In the genomic region with DNA sequence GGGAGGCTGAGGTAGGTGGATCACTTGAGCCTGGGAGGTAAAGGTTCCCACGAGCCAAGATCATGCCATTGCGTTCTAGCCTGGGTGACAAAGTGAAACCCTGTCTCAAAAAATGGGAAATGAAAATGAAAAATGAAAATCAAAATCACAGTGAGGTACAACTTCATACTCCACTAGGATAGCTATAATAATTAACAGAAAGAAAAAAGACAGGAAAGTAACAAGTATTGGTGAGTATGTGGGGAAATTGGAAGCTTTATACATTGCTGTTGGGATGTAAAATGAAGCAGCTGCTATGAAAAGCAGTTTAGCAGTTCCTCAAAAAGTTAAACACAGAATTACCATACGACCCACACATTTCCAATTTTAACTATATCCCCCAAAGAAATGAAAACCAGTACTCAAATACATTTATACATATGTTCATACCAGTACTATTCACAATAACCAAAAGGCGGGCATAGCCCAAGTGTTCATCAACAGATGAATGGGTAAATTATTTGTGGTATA, we compare ENCODE assay signal across 1 cellular context.
TF ChIP-seq lines count a peak whose summit lies in the region.

No MANE protein-coding gene starts in this region.

TF ChIP-seq in GM12878, 131 proteins besides CTCF, POLR2A, EP300 and RAD21 (continued from another document and continues in another):
- TF ChIP-seq, protein P1, sequence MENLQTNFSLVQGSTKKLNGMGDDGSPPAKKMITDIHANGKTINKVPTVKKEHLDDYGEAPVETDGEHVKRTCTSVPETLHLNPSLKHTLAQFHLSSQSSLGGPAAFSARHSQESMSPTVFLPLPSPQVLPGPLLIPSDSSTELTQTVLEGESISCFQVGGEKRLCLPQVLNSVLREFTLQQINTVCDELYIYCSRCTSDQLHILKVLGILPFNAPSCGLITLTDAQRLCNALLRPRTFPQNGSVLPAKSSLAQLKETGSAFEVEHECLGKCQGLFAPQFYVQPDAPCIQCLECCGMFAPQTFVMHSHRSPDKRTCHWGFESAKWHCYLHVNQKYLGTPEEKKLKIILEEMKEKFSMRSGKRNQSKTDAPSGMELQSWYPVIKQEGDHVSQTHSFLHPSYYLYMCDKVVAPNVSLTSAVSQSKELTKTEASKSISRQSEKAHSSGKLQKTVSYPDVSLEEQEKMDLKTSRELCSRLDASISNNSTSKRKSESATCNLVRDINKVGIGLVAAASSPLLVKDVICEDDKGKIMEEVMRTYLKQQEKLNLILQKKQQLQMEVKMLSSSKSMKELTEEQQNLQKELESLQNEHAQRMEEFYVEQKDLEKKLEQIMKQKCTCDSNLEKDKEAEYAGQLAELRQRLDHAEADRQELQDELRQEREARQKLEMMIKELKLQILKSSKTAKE (IDR thresholded peaks at IDR 0.05; ENCODE audit: low read depth, poor library complexity, severe bottlenecking): peak; percentile 37
- TF ChIP-seq ZNF622 (IDR thresholded peaks at IDR 0.05): no peak
- peak; percentile 73; the same call in 1 of the 2 replicates for TF ChIP-seq ZNF217 (IDR thresholded peaks at IDR 0.05)
- TF ChIP-seq KDM1A (IDR thresholded peaks at IDR 0.05; ENCODE audit: borderline replicate concordance): no peak
- TF ChIP-seq, protein P2, sequence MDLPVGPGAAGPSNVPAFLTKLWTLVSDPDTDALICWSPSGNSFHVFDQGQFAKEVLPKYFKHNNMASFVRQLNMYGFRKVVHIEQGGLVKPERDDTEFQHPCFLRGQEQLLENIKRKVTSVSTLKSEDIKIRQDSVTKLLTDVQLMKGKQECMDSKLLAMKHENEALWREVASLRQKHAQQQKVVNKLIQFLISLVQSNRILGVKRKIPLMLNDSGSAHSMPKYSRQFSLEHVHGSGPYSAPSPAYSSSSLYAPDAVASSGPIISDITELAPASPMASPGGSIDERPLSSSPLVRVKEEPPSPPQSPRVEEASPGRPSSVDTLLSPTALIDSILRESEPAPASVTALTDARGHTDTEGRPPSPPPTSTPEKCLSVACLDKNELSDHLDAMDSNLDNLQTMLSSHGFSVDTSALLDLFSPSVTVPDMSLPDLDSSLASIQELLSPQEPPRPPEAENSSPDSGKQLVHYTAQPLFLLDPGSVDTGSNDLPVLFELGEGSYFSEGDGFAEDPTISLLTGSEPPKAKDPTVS (IDR thresholded peaks at IDR 0.05; ENCODE audit: low read depth, low read length): no peak
- peak; percentile 79 for TF ChIP-seq SPI1 (IDR thresholded peaks at IDR 0.05; ENCODE audit: borderline replicate concordance, insufficient read depth, low read depth, low read length)
- TF ChIP-seq NFIC (IDR thresholded peaks at IDR 0.05; ENCODE audit: low read depth, low read length): peak; percentile 46; the same call in 1 of the 2 replicates
- TF ChIP-seq, protein P3, sequence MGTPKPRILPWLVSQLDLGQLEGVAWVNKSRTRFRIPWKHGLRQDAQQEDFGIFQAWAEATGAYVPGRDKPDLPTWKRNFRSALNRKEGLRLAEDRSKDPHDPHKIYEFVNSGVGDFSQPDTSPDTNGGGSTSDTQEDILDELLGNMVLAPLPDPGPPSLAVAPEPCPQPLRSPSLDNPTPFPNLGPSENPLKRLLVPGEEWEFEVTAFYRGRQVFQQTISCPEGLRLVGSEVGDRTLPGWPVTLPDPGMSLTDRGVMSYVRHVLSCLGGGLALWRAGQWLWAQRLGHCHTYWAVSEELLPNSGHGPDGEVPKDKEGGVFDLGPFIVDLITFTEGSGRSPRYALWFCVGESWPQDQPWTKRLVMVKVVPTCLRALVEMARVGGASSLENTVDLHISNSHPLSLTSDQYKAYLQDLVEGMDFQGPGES (IDR thresholded peaks at IDR 0.05): no peak
- TF ChIP-seq, protein P4, sequence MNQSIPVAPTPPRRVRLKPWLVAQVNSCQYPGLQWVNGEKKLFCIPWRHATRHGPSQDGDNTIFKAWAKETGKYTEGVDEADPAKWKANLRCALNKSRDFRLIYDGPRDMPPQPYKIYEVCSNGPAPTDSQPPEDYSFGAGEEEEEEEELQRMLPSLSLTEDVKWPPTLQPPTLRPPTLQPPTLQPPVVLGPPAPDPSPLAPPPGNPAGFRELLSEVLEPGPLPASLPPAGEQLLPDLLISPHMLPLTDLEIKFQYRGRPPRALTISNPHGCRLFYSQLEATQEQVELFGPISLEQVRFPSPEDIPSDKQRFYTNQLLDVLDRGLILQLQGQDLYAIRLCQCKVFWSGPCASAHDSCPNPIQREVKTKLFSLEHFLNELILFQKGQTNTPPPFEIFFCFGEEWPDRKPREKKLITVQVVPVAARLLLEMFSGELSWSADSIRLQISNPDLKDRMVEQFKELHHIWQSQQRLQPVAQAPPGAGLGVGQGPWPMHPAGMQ (IDR thresholded peaks at IDR 0.05; ENCODE audit: borderline replicate concordance): no peak
- TF ChIP-seq IKZF2 (IDR thresholded peaks at IDR 0.05): peak; percentile 84 to 88; a peak in 3 of 4 replicates
- peak; percentile 62; the same call in 1 of the 2 replicates for TF ChIP-seq ZNF24 (IDR thresholded peaks at IDR 0.05)
- TF ChIP-seq, protein P5, sequence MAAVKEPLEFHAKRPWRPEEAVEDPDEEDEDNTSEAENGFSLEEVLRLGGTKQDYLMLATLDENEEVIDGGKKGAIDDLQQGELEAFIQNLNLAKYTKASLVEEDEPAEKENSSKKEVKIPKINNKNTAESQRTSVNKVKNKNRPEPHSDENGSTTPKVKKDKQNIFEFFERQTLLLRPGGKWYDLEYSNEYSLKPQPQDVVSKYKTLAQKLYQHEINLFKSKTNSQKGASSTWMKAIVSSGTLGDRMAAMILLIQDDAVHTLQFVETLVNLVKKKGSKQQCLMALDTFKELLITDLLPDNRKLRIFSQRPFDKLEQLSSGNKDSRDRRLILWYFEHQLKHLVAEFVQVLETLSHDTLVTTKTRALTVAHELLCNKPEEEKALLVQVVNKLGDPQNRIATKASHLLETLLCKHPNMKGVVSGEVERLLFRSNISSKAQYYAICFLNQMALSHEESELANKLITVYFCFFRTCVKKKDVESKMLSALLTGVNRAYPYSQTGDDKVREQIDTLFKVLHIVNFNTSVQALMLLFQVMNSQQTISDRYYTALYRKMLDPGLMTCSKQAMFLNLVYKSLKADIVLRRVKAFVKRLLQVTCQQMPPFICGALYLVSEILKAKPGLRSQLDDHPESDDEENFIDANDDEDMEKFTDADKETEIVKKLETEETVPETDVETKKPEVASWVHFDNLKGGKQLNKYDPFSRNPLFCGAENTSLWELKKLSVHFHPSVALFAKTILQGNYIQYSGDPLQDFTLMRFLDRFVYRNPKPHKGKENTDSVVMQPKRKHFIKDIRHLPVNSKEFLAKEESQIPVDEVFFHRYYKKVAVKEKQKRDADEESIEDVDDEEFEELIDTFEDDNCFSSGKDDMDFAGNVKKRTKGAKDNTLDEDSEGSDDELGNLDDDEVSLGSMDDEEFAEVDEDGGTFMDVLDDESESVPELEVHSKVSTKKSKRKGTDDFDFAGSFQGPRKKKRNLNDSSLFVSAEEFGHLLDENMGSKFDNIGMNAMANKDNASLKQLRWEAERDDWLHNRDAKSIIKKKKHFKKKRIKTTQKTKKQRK (IDR thresholded peaks at IDR 0.05; ENCODE audit: low read depth, low read length): no peak
- TF ChIP-seq, protein P6, sequence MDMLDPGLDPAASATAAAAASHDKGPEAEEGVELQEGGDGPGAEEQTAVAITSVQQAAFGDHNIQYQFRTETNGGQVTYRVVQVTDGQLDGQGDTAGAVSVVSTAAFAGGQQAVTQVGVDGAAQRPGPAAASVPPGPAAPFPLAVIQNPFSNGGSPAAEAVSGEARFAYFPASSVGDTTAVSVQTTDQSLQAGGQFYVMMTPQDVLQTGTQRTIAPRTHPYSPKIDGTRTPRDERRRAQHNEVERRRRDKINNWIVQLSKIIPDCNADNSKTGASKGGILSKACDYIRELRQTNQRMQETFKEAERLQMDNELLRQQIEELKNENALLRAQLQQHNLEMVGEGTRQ (IDR thresholded peaks at IDR 0.05; ENCODE audit: borderline replicate concordance, low read depth, low read length): no peak
- TF ChIP-seq, protein P7, sequence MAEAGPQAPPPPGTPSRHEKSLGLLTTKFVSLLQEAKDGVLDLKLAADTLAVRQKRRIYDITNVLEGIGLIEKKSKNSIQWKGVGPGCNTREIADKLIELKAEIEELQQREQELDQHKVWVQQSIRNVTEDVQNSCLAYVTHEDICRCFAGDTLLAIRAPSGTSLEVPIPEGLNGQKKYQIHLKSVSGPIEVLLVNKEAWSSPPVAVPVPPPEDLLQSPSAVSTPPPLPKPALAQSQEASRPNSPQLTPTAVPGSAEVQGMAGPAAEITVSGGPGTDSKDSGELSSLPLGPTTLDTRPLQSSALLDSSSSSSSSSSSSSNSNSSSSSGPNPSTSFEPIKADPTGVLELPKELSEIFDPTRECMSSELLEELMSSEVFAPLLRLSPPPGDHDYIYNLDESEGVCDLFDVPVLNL (IDR thresholded peaks at IDR 0.05; ENCODE audit: low read depth, low read length): no peak
- TF ChIP-seq, protein P8, sequence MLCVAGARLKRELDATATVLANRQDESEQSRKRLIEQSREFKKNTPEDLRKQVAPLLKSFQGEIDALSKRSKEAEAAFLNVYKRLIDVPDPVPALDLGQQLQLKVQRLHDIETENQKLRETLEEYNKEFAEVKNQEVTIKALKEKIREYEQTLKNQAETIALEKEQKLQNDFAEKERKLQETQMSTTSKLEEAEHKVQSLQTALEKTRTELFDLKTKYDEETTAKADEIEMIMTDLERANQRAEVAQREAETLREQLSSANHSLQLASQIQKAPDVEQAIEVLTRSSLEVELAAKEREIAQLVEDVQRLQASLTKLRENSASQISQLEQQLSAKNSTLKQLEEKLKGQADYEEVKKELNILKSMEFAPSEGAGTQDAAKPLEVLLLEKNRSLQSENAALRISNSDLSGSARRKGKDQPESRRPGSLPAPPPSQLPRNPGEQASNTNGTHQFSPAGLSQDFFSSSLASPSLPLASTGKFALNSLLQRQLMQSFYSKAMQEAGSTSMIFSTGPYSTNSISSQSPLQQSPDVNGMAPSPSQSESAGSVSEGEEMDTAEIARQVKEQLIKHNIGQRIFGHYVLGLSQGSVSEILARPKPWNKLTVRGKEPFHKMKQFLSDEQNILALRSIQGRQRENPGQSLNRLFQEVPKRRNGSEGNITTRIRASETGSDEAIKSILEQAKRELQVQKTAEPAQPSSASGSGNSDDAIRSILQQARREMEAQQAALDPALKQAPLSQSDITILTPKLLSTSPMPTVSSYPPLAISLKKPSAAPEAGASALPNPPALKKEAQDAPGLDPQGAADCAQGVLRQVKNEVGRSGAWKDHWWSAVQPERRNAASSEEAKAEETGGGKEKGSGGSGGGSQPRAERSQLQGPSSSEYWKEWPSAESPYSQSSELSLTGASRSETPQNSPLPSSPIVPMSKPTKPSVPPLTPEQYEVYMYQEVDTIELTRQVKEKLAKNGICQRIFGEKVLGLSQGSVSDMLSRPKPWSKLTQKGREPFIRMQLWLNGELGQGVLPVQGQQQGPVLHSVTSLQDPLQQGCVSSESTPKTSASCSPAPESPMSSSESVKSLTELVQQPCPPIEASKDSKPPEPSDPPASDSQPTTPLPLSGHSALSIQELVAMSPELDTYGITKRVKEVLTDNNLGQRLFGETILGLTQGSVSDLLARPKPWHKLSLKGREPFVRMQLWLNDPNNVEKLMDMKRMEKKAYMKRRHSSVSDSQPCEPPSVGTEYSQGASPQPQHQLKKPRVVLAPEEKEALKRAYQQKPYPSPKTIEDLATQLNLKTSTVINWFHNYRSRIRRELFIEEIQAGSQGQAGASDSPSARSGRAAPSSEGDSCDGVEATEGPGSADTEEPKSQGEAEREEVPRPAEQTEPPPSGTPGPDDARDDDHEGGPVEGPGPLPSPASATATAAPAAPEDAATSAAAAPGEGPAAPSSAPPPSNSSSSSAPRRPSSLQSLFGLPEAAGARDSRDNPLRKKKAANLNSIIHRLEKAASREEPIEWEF (IDR thresholded peaks at IDR 0.05; ENCODE audit: insufficient replicate concordance, low read depth, low read length): no peak
- TF ChIP-seq, protein P9, sequence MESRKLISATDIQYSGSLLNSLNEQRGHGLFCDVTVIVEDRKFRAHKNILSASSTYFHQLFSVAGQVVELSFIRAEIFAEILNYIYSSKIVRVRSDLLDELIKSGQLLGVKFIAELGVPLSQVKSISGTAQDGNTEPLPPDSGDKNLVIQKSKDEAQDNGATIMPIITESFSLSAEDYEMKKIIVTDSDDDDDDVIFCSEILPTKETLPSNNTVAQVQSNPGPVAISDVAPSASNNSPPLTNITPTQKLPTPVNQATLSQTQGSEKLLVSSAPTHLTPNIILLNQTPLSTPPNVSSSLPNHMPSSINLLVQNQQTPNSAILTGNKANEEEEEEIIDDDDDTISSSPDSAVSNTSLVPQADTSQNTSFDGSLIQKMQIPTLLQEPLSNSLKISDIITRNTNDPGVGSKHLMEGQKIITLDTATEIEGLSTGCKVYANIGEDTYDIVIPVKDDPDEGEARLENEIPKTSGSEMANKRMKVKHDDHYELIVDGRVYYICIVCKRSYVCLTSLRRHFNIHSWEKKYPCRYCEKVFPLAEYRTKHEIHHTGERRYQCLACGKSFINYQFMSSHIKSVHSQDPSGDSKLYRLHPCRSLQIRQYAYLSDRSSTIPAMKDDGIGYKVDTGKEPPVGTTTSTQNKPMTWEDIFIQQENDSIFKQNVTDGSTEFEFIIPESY (IDR thresholded peaks at IDR 0.05): no peak
- TF ChIP-seq CHD4 (IDR thresholded peaks at IDR 0.05): no peak
- no peak for TF ChIP-seq STAT1 (conservative IDR thresholded peaks at IDR 0.05)
- no peak for TF ChIP-seq TCF3 (IDR thresholded peaks at IDR 0.05; ENCODE audit: borderline replicate concordance, insufficient read depth, low read depth, low read length)
- no peak for TF ChIP-seq EZH2 (IDR thresholded peaks at IDR 0.05; ENCODE audit: borderline replicate concordance, control insufficient read depth, low read depth, low read length)
- TF ChIP-seq, protein P10, sequence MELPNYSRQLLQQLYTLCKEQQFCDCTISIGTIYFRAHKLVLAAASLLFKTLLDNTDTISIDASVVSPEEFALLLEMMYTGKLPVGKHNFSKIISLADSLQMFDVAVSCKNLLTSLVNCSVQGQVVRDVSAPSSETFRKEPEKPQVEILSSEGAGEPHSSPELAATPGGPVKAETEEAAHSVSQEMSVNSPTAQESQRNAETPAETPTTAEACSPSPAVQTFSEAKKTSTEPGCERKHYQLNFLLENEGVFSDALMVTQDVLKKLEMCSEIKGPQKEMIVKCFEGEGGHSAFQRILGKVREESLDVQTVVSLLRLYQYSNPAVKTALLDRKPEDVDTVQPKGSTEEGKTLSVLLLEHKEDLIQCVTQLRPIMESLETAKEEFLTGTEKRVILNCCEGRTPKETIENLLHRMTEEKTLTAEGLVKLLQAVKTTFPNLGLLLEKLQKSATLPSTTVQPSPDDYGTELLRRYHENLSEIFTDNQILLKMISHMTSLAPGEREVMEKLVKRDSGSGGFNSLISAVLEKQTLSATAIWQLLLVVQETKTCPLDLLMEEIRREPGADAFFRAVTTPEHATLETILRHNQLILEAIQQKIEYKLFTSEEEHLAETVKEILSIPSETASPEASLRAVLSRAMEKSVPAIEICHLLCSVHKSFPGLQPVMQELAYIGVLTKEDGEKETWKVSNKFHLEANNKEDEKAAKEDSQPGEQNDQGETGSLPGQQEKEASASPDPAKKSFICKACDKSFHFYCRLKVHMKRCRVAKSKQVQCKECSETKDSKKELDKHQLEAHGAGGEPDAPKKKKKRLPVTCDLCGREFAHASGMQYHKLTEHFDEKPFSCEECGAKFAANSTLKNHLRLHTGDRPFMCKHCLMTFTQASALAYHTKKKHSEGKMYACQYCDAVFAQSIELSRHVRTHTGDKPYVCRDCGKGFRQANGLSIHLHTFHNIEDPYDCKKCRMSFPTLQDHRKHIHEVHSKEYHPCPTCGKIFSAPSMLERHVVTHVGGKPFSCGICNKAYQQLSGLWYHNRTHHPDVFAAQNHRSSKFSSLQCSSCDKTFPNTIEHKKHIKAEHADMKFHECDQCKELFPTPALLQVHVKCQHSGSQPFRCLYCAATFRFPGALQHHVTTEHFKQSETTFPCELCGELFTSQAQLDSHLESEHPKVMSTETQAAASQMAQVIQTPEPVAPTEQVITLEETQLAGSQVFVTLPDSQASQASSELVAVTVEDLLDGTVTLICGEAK (IDR thresholded peaks at IDR 0.05; ENCODE audit: borderline replicate concordance): no peak
- TF ChIP-seq NBN (IDR thresholded peaks at IDR 0.05): peak; percentile 50; the same call in 1 of the 2 replicates
- TF ChIP-seq, protein P11, sequence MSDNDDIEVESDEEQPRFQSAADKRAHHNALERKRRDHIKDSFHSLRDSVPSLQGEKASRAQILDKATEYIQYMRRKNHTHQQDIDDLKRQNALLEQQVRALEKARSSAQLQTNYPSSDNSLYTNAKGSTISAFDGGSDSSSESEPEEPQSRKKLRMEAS (IDR thresholded peaks at IDR 0.05; ENCODE audit: low read depth, low read length): no peak
- no peak for TF ChIP-seq HDAC6 (IDR thresholded peaks at IDR 0.05; ENCODE audit: unreplicated experiment)
- no peak for TF ChIP-seq SIX5 (IDR thresholded peaks at IDR 0.05; ENCODE audit: low read depth, low read length, severe bottlenecking)
